1 cellular context compared by ENCODE assay signal in genomic region chr11:48044577-48044976, GRCh38.
TF ChIP-seq lines count a peak whose summit lies in the region.

No MANE protein-coding gene starts in this region.

TF ChIP-seq in GM23338, 12 proteins besides CTCF, POLR2A, EP300 and RAD21 (continued from another document):
- TF ChIP-seq ZNF114 (CRISPR knock-in tag; IDR thresholded peaks at IDR 0.05) = no peak
- no peak for TF ChIP-seq CREB1 (CRISPR knock-in tag; IDR thresholded peaks at IDR 0.05; ENCODE audit: low read depth)
- TF ChIP-seq EZH2 (IDR thresholded peaks at IDR 0.05; ENCODE audit: low read depth, unreplicated experiment) = no peak
- TF ChIP-seq REST (IDR thresholded peaks at IDR 0.05; ENCODE audit: unreplicated experiment) = no peak
- no peak for TF ChIP-seq JUNB (IDR thresholded peaks at IDR 0.05; ENCODE audit: unreplicated experiment)
- no peak for TF ChIP-seq EZH2phosphoT487 (IDR thresholded peaks at IDR 0.05; ENCODE audit: unreplicated experiment)
- no peak for TF ChIP-seq STAT1 (IDR thresholded peaks at IDR 0.05; ENCODE audit: unreplicated experiment)
